Comparison of ENCODE assay signal across 18 cellular contexts in genomic region chr15:59268980-59269472, GRCh38.
DNase-seq lines count a peak whose midpoint lies in the region; ATAC-seq, FAIRE-seq and TF ChIP-seq lines count a peak whose summit lies in the region.
"Had no signal": no experiment of that assay in that cellular context is flagged by ENCODE, and none has a peak within 500 bp of the region (broad histone marks: within the 10 kb centered on the region; RNA-seq: fewer than 3 reads in every experiment).

No MANE protein-coding gene starts in this region.

- H3K27me3 ChIP-seq in K562 (ENCODE audit: control insufficient read depth in 2 of 2, insufficient read depth in 2 of 2, low read length in 2 of 2), result peaks cover 19 to 20% of the 10 kb centered on the region in 2 experiments; a peak in 3 of 5 replicates
- no peaks in the 10 kb centered on the region for H3K27me3 ChIP-seq in keratinocyte (ENCODE audit: control insufficient read depth, extremely low read depth, insufficient read depth, low read length)
- H3K27me3 ChIP-seq: MG63, SJCRH30 had no signal

- no peak for DNase-seq in activated CD4-positive, alpha-beta T cell treated with anti-CD3 and anti-CD28 coated beads, Interleukin-2, amount 10 ng/mL, durations not matched to agents 24 days and 14 days
- no peak for DNase-seq in activated CD4-positive, alpha-beta T cell treated with anti-CD3 and anti-CD28 coated beads for 1 hour
- peak; percentile 42 for DNase-seq in LoVo (ENCODE audit: low spot score)
- DNase-seq in K562 (ENCODE audit: extremely low read depth in 1 of 4, low spot score in 3 of 4), result no peak
- DNase-seq in keratinocyte (ENCODE audit: low read depth, low spot score), result no peak
- DNase-seq in SW480 (ENCODE audit: low spot score), result no peak
- DNase-seq in stimulated activated CD4-positive, alpha-beta T cell treated with anti-CD3 and anti-CD28 coated beads, Interleukin-4, amount 100 ng/mL, for 1 hour, result no peak
- no peak for DNase-seq in left lobe of liver (ENCODE audit: low spot score)
- DNase-seq: CD4-positive, alpha-beta memory T cell; DMS79; MG63; NCI-H1092; NCI-H2081 treated with DMSO at 0.1 percent for 48 hours; NCI-H524 treated with DMSO at 0.1 percent for 48 hours; SJCRH30 had no signal

- FAIRE-seq in K562 (lab: Jason Lieb, UNC) (no peak), keratinocyte (lab: Jason Lieb, UNC) (no peak)

- no peaks in the 10 kb centered on the region for H3K9me3 ChIP-seq in K562 (replicated peaks; ENCODE audit: control insufficient read depth, insufficient read depth, low read depth, low read length)
- no peaks in the 10 kb centered on the region for H3K9me3 ChIP-seq in keratinocyte (ENCODE audit: control insufficient read depth, low read depth, low read length)
- H3K9me3 ChIP-seq: HAP-1, MG63 had no signal

- peaks cover 14% of the 10 kb centered on the region for H3K36me3 Mint-ChIP-seq in activated CD4-positive, alpha-beta T cell treated with anti-CD3 and anti-CD28 coated beads, Interleukin-2, amount 10 ng/mL, durations not matched to agents 24 days and 14 days (ENCODE audit: low read depth)
- H3K36me3 Mint-ChIP-seq: CD4-positive, alpha-beta memory T cell had no signal

- H3K36me3 ChIP-seq in K562 (ENCODE audit: control insufficient read depth, insufficient read depth, low read length) (no peaks in the 10 kb centered on the region), keratinocyte (ENCODE audit: control insufficient read depth in 2 of 2, extremely low read depth in 1 of 2, insufficient read depth in 2 of 2, low read length in 2 of 2) (peaks cover 7 to 18% of the 10 kb centered on the region in 2 experiments)
- H3K36me3 ChIP-seq: HAP-1 had no signal

- TF ChIP-seq EP300 in K562 (IDR thresholded peaks at IDR 0.05; ENCODE audit: low read length), result no peak

- no peaks in the 10 kb centered on the region for H3K9me3 Mint-ChIP-seq in activated CD4-positive, alpha-beta T cell treated with anti-CD3 and anti-CD28 coated beads, Interleukin-2, amount 10 ng/mL, durations not matched to agents 24 days and 14 days
- H3K9me3 Mint-ChIP-seq: CD4-positive, alpha-beta memory T cell had no signal

- H3K79me2 ChIP-seq in K562 (ENCODE audit: control insufficient read depth, insufficient read depth, low read length) (no peaks in the 10 kb centered on the region), keratinocyte (ENCODE audit: control insufficient read depth, insufficient read depth, low read length) (peaks cover 57% of the 10 kb centered on the region)

- CTCF ChIA-PET in K562 (lab: Yijun Ruan, JAX; ENCODE audit: low intra/inter-chr PET ratio), result no interaction called here

- H3K4me3 ChIP-seq in K562 (no peak overlapping the region), keratinocyte (ENCODE audit: control insufficient read depth in 2 of 3, extremely low read depth in 1 of 3, insufficient read depth in 2 of 3, low read depth in 1 of 3, low read length in 3 of 3) (no peak overlapping the region)
- H3K4me3 ChIP-seq: HAP-1, MG63, SJCRH30 had no signal

- intact Hi-C loops in activated CD4-positive, alpha-beta T cell treated with anti-CD3 and anti-CD28 coated beads, Interleukin-2, amount 10 ng/mL, durations not matched to agents 24 days and 14 days (cut with micrococcal nuclease), result no loop called here
- intact Hi-C loops in K562 (cut with micrococcal nuclease), result no loop called here

- H3K4me1 ChIP-seq in K562 (replicated peaks in 1 of 2; ENCODE audit: control insufficient read depth in 2 of 2, insufficient read depth in 2 of 2, low read length in 2 of 2) (no peaks in the 10 kb centered on the region), keratinocyte (ENCODE audit: control insufficient read depth, extremely low read depth, insufficient read depth, low read length) (peaks cover 27% of the 10 kb centered on the region)
- H3K4me1 ChIP-seq: HAP-1, SJCRH30 had no signal

- in situ Hi-C loops in K562 (cut with MboI), result no loop called here

- dilution Hi-C loops in keratinocyte (cut with MboI; ENCODE audit: extremely low pct_ligation_motif_present, low sequenced_read_pairs), result no loop called here

- BruUV-seq in K562 (replicated peaks; lab: Mats Ljungman, UMichigan), result no TSS peak

- H2AFZ ChIP-seq in K562 (ENCODE audit: low read depth, low read length) (no peak overlapping the region), keratinocyte (ENCODE audit: control insufficient read depth, low read length) (no peak overlapping the region)

- H3K27ac ChIP-seq in K562 (ENCODE audit: extremely low read depth, low read depth, low read length), result no peak overlapping the region
- H3K27ac ChIP-seq in keratinocyte (ENCODE audit: control insufficient read depth, insufficient read depth, low read length), result peak overlapping the region; percentile 67
- H3K27ac ChIP-seq: 22Rv1, KMS-11, SJCRH30 had no signal

- no peak for ATAC-seq in K562
- ATAC-seq in left lobe of liver, result no peak

- no peak for TF ChIP-seq RAD21 in K562 (CRISPR knock-in tag; conservative IDR thresholded peaks at IDR 0.05 in 1 of 2, IDR thresholded peaks at IDR 0.05 in 1 of 2)

- H3K27ac Mint-ChIP-seq in activated CD4-positive, alpha-beta T cell treated with anti-CD3 and anti-CD28 coated beads, Interleukin-2, amount 10 ng/mL, durations not matched to agents 24 days and 14 days, result peak overlapping the region; percentile 53
- H3K27ac Mint-ChIP-seq: CD4-positive, alpha-beta memory T cell had no signal

- H4K20me1 ChIP-seq in K562 (replicated peaks; ENCODE audit: control insufficient read depth, insufficient read depth, low read length) (no peaks in the 10 kb centered on the region), keratinocyte (ENCODE audit: control insufficient read depth, extremely low read depth, insufficient read depth, low read length) (peaks cover 2% of the 10 kb centered on the region)

- TF ChIP-seq CTCF in K562 (IDR thresholded peaks at IDR 0.05 in 2 of 3, conservative IDR thresholded peaks at IDR 0.05 in 1 of 3; ENCODE audit: insufficient read depth in 2 of 3, low read depth in 1 of 3, low read length in 3 of 3), result no peak
- TF ChIP-seq CTCF in keratinocyte (optimal IDR thresholded peaks at IDR 0.05 in 1 of 3, IDR thresholded peaks at IDR 0.05 in 1 of 3, conservative IDR thresholded peaks at IDR 0.05 in 1 of 3; ENCODE audit: extremely low read depth in 1 of 3, insufficient read depth in 2 of 3, low read length in 3 of 3), result no peak

- 2% methylated on average over 8 of the region's 8 CpGs for WGBS in K562 (ENCODE audit: insufficient coverage, low coverage, missing lambda C conversion rate)

- no peak overlapping the region for H3K4me3 Mint-ChIP-seq in activated CD4-positive, alpha-beta T cell treated with anti-CD3 and anti-CD28 coated beads, Interleukin-2, amount 10 ng/mL, durations not matched to agents 24 days and 14 days
- H3K4me3 Mint-ChIP-seq: CD4-positive, alpha-beta memory T cell had no signal

- POLR2A ChIA-PET in K562 (lab: Yijun Ruan, JAX), result interaction anchor here (1.2 kb wide), 1 partner anchor 10 kb away, joined by 3 read pairs; no protein-coding TSS in a partner anchor

- no peak for TF ChIP-seq POLR2A in K562 (conservative IDR thresholded peaks at IDR 0.05)

- H3K9ac ChIP-seq in K562 (ENCODE audit: insufficient read depth in 1 of 2, low read depth in 2 of 2, low read length in 2 of 2) (no peak overlapping the region), keratinocyte (ENCODE audit: control insufficient read depth, extremely low read depth, insufficient read depth, low read length) (no peak overlapping the region)
- H3K9ac ChIP-seq: KMS-11 had no signal

- H3K9me1 ChIP-seq in K562 (ENCODE audit: control insufficient read depth, insufficient read depth, low read length) (no peaks in the 10 kb centered on the region), keratinocyte (ENCODE audit: control insufficient read depth, extremely low read depth, insufficient read depth, low read length) (peaks cover 3% of the 10 kb centered on the region)

- H3K27me3 Mint-ChIP-seq in activated CD4-positive, alpha-beta T cell treated with anti-CD3 and anti-CD28 coated beads, Interleukin-2, amount 10 ng/mL, durations not matched to agents 24 days and 14 days, result no peaks in the 10 kb centered on the region

- H3K4me1 Mint-ChIP-seq in activated CD4-positive, alpha-beta T cell treated with anti-CD3 and anti-CD28 coated beads, Interleukin-2, amount 10 ng/mL, durations not matched to agents 24 days and 14 days, result peaks cover 36% of the 10 kb centered on the region

- H3K4me2 ChIP-seq in K562 (ENCODE audit: insufficient read depth, low read length), result no peak overlapping the region
- peak overlapping the region; percentile 56 for H3K4me2 ChIP-seq in keratinocyte (ENCODE audit: control insufficient read depth, extremely low read depth, insufficient read depth, low read depth, low read length)
- H3K4me2 ChIP-seq: KMS-11 had no signal

TF ChIP-seq in K562, 482 proteins besides CTCF, POLR2A, EP300 and RAD21:
- no peak for TF ChIP-seq GTF2F1 (IDR thresholded peaks at IDR 0.05; ENCODE audit: low read depth, low read length)
- TF ChIP-seq RBM25 (IDR thresholded peaks at IDR 0.05; ENCODE audit: low read depth, low read length, severe bottlenecking), result peak; percentile 59
